In genomic region chr10:43946445-43946844, GRCh38 we compare ENCODE assay signal across 15 cellular contexts.
"Had no signal": no experiment of that assay in that cellular context is flagged by ENCODE, and none has a peak within 500 bp of the region (broad histone marks: within the 10 kb centered on the region; RNA-seq: fewer than 3 reads in every experiment).

No MANE protein-coding gene starts in this region.

- H3K4me3 Mint-ChIP-seq: immature natural killer cell; naive thymus-derived CD8-positive, alpha-beta T cell had no signal

- DNase-seq: effector memory CD4-positive, alpha-beta T cell; esophagus squamous epithelium; foreskin fibroblast; glutamatergic neuron; immature natural killer cell; kidney; left cardiac atrium; left ventricle myocardium superior; mesendoderm; naive thymus-derived CD8-positive, alpha-beta T cell; right cardiac atrium; small intestine; stimulated activated CD4-positive, alpha-beta T cell treated with anti-CD3 and anti-CD28 coated beads, Interleukin-2, amount 100 ng/mL, for 48 hours; stimulated activated naive CD4-positive, alpha-beta T cell treated with Interleukin-2 at 50 U/mL for 16 hours; trophoblast cell had no signal

- H3K27ac Mint-ChIP-seq: immature natural killer cell; naive thymus-derived CD8-positive, alpha-beta T cell had no signal

- H3K36me3 Mint-ChIP-seq: immature natural killer cell had no signal
